In the genomic region with DNA sequence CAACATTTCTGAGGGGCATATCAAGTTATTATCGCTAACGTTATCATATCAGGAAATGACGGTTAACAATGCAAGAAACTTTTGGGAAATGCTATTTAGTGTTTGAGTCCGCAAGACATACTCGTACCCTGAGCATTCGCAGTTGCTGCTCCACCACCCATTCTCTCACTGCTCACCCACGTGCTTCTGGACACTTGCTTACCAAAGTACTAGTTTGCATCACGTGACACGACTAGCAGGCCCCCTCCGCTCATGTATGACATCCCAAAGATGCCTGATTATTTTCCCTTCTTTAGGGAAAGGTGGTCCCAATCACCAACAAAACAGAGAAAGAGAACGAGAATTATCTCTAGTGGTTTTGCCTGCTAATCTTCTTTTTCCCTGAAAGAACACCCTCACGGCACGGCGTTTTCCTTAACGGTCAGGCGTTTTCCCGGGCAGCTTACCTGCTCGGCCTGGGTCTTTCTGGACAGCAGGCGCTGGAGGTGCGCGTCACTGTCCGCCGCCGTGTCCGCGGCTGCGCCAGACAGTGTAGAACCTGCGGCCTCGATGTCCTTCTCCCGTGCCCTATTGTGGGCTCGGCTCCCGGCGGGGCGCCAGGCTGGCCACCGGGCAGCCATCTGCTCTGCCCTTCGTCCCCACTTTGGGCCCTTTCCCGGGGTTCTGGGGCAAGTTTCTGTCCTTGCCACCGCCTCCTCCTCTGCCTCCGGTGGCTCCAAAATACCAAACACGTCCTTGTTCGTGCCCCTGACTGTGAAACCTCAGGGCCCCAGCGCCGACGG, we compare ENCODE assay signal across 8 cellular contexts. TPM values are rescaled to one million over a fixed set of nuclear protein-coding genes. Genes with fewer than 3 reads are reported as not detected.
DNase-seq lines count a peak whose midpoint lies in the region; ATAC-seq and TF ChIP-seq lines count a peak whose summit lies in the region.

SUPV3L1 (plus strand) TSS at position 492 of the 782 bp plus-strand sequence; CDS start at position 550, 58 bp downstream.

- peaks cover 14% of the 10 kb centered on the region for H3K4me1 ChIP-seq in Loucy (ENCODE audit: insufficient read depth, low read length, poor library complexity, severe bottlenecking)

- peaks cover 43% of the 10 kb centered on the region for H3K79me2 ChIP-seq in Loucy (ENCODE audit: insufficient read depth, low read length)

- no peaks in the 10 kb centered on the region for H3K27me3 ChIP-seq in Loucy (ENCODE audit: insufficient read depth, low read length, poor library complexity, severe bottlenecking)

- peak within 1 kb of the TSS; percentile 89 for H3K4me2 ChIP-seq in Loucy (ENCODE audit: low read depth, low read length, poor library complexity, severe bottlenecking)

- H3K9me3 ChIP-seq in Loucy (ENCODE audit: insufficient read depth, low read depth, low read length), result no peaks in the 10 kb centered on the region

- peaks cover 15% of the 10 kb centered on the region for H4K20me1 ChIP-seq in Loucy (ENCODE audit: insufficient read depth, low read length, poor library complexity, severe bottlenecking)

- H3K36me3 ChIP-seq in Loucy (ENCODE audit: insufficient read depth, low read length), result no peaks in the 10 kb centered on the region

- TF ChIP-seq CTCF in Loucy (conservative IDR thresholded peaks at IDR 0.05; ENCODE audit: low read length) (no peak), fibroblast of pulmonary artery (IDR thresholded peaks at IDR 0.05; ENCODE audit: low read length, missing control alignments) (no peak)

- no peaks in the 10 kb centered on the region for H3K9me2 ChIP-seq in Loucy (replicated peaks; ENCODE audit: low read depth, low read length)

- H3K4me3 ChIP-seq in Loucy (ENCODE audit: low read length, poor library complexity, severe bottlenecking) (peak within 1 kb of the TSS; percentile 91), fibroblast of pulmonary artery (replicated peaks; ENCODE audit: low read depth, low read length) (peak within 1 kb of the TSS; percentile 100)

- peak within 1 kb of the TSS; percentile 97 for H3K4me3 Mint-ChIP-seq in natural killer cell treated with Interleukin-12 subunit alpha and Interleukin-12 subunit beta and Interleukin-15 and Interleukin-18, amount 100 ng/mL, for 72 hours

- peak within 1 kb of the TSS; percentile 88 for H3K9ac ChIP-seq in Loucy (ENCODE audit: low read depth, low read length, poor library complexity, severe bottlenecking)

- peaks cover 35 to 49% of the 10 kb centered on the region in 2 donors for H3K4me1 Mint-ChIP-seq in natural killer cell treated with Interleukin-12 subunit alpha and Interleukin-12 subunit beta and Interleukin-15 and Interleukin-18, amount 100 ng/mL, for 72 hours (ENCODE audit: low read depth in 2 of 2)

- H3F3A ChIP-seq in Loucy (ENCODE audit: low read depth), result no peaks in the 10 kb centered on the region

- peak; percentile 91 to 94 for ATAC-seq in natural killer cell treated with Interleukin-12 subunit alpha and Interleukin-12 subunit beta and Interleukin-15 and Interleukin-18, amount 100 ng/mL, for 72 hours
- peak; percentile 82 for ATAC-seq in stimulated activated naive CD8-positive, alpha-beta T cell treated with anti-CD3 and anti-CD28 coated beads, Interleukin-15, Interleukin-2, amounts not matched to agents 100 U/mL and 50 U/mL, for 24 hours

- H2AFZ ChIP-seq in Loucy (ENCODE audit: low read length), result peak within 1 kb of the TSS; percentile 91

- H3K27ac Mint-ChIP-seq in natural killer cell treated with Interleukin-12 subunit alpha and Interleukin-12 subunit beta and Interleukin-15 and Interleukin-18, amount 100 ng/mL, for 72 hours, result peak within 1 kb of the TSS; percentile 97 to 100

- H3K27me3 Mint-ChIP-seq in natural killer cell treated with Interleukin-12 subunit alpha and Interleukin-12 subunit beta and Interleukin-15 and Interleukin-18, amount 100 ng/mL, for 72 hours, result no peaks in the 10 kb centered on the region

- DNase-seq in EL (peak; percentile 97), H4 (ENCODE audit: low spot score) (peak; percentile 98), SHP77 treated with DMSO at 0.1 percent for 48 hours (lab: John Stamatoyannopoulos, UW) (peak; percentile 75), fibroblast of pulmonary artery (ENCODE audit: low read depth) (peak; percentile 98)
- DNase-seq in activated effector memory CD4-positive, alpha-beta T cell treated with anti-CD3 and anti-CD28 coated beads, Interleukin-2, amount 50 U/mL, for 16 hours, result peak; percentile 94
- peak; percentile 92 for DNase-seq in natural killer cell treated with Interleukin-12 subunit alpha and Interleukin-12 subunit beta and Interleukin-15 and Interleukin-18, amount 100 ng/mL, for 72 hours (ENCODE audit: low spot score)
- DNase-seq in stimulated activated naive CD8-positive, alpha-beta T cell treated with anti-CD3 and anti-CD28 coated beads, Interleukin-15, Interleukin-2, amounts not matched to agents 100 U/mL and 50 U/mL, for 24 hours, result peak; percentile 90

- no peaks in the 10 kb centered on the region for H3K9me3 Mint-ChIP-seq in natural killer cell treated with Interleukin-12 subunit alpha and Interleukin-12 subunit beta and Interleukin-15 and Interleukin-18, amount 100 ng/mL, for 72 hours

- H3K36me3 Mint-ChIP-seq in natural killer cell treated with Interleukin-12 subunit alpha and Interleukin-12 subunit beta and Interleukin-15 and Interleukin-18, amount 100 ng/mL, for 72 hours, result peaks cover 6% of the 10 kb centered on the region

RNA-seq across cellular contexts. Expression of gene SUPV3L1, which starts in this region (rescaled TPM):
- total RNA-seq in H4 (2014; rRNA removed; shearing (Covaris generic)), result 25.0 and 34.0 TPM in 2 replicates
- total RNA-seq in natural killer cell treated with Interleukin-12 subunit alpha and Interleukin-12 subunit beta and Interleukin-15 and Interleukin-18, amount 100 ng/mL, for 72 hours, result 10 to 100 TPM; 41.1 to 60.8 TPM

Comparison
In these comparisons a context has a peak if more than half of its experiments do, and no peak if none do; other contexts are left out.
1. Peak in every context shown above with its lines: DNase-seq, ATAC-seq and H3K4me3 ChIP-seq.